Comparison of ENCODE assay signal across 20 cellular contexts in the genomic region with DNA sequence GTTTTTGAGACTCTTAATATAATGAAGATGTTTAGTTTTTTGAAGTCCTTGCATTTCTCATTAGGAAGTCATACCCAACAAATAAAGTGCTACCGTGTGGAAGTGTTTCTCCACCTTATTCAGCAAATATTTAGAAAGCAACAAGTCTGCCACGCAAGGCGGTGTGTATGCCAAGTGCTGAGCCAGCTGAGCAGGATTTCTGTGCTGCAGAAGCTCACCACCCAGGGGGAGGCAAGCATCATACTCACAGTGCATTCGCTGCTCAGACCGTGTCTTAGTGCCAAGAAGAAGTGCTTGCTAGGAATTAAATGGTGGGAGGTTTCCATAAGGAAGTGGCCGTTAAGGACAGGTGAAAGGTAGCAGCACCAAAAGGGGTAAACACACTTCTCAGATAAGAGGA.
DNase-seq lines count a peak whose midpoint lies in the region; ATAC-seq and TF ChIP-seq lines count a peak whose summit lies in the region.
"Had no signal": no experiment of that assay in that cellular context is flagged by ENCODE, and none has a peak within 500 bp of the region (broad histone marks: within the 10 kb centered on the region; RNA-seq: fewer than 3 reads in every experiment).

No MANE protein-coding gene starts in this region.

- no peaks in the 10 kb centered on the region for H4K20me1 ChIP-seq in GM23338 (replicated peaks; ENCODE audit: insufficient read depth)
- H4K20me1 ChIP-seq in MM.1S (ENCODE audit: insufficient read depth, low read length) = no peaks in the 10 kb centered on the region

- TF ChIP-seq CTCF in C4-2B (conservative IDR thresholded peaks at IDR 0.05) (no peak), GM23338 (conservative IDR thresholded peaks at IDR 0.05; ENCODE audit: low read depth in 2 of 2) (no peak), endothelial cell (IDR thresholded peaks at IDR 0.05; ENCODE audit: unreplicated experiment) (no peak), stomach (IDR thresholded peaks at IDR 0.05) (no peak), MM.1S (IDR thresholded peaks at IDR 0.05; ENCODE audit: low read length) (no peak)

- peaks cover 13% of the 10 kb centered on the region; the same call in 1 of the 2 replicates for H3K4me1 ChIP-seq in GM23338 (ENCODE audit: insufficient read depth)
- H3K4me1 ChIP-seq in stomach = no peaks in the 10 kb centered on the region
- no peaks in the 10 kb centered on the region for H3K4me1 ChIP-seq in MM.1S (ENCODE audit: low read length)

- no peak for ATAC-seq in GM23338

- H3K27ac Mint-ChIP-seq in GM23338 (peak overlapping the region; percentile 12; the same call in 1 of the 2 replicates), endothelial cell (ENCODE audit: unreplicated experiment) (peak overlapping the region; percentile 72)
- H3K27ac Mint-ChIP-seq: B cell had no signal

- H3K36me3 Mint-ChIP-seq in GM23338 (ENCODE audit: low read depth) (peaks cover 23% of the 10 kb centered on the region), endothelial cell (ENCODE audit: low read depth, unreplicated experiment) (peaks cover 6% of the 10 kb centered on the region)

- H3K79me2 ChIP-seq in GM23338 (replicated peaks; ENCODE audit: insufficient read depth) (no peaks in the 10 kb centered on the region), MM.1S (ENCODE audit: low read length) (no peaks in the 10 kb centered on the region)

- 40 to 63% (median 48%) methylated on average over 6 of the region's 6 CpGs for WGBS in stomach, 5 donors

- no peak overlapping the region for H3K4me2 ChIP-seq in GM23338
- H3K4me2 ChIP-seq in MM.1S (ENCODE audit: low read depth, low read length) = no peak overlapping the region
- H3K4me2 ChIP-seq: SK-N-SH had no signal

- TF ChIP-seq POLR2A in stomach (IDR thresholded peaks at IDR 0.05) = no peak

- H3K9me3 Mint-ChIP-seq in GM23338 (no peaks in the 10 kb centered on the region; the same call in 1 of the 3 replicates), endothelial cell (ENCODE audit: unreplicated experiment) (no peaks in the 10 kb centered on the region)

- H3K4me3 ChIP-seq in GM23338 = no peak overlapping the region
- H3K4me3 ChIP-seq in stomach = no peak overlapping the region
- H3K4me3 ChIP-seq in MM.1S (ENCODE audit: low read length) = no peak overlapping the region

- H3K9me3 ChIP-seq in stomach (peaks cover 0 to 9% (median 5%) of the 10 kb centered on the region in 4 donors), MM.1S (replicated peaks; ENCODE audit: insufficient read depth, low read length) (no peaks in the 10 kb centered on the region)
- H3K9me3 ChIP-seq: SK-N-SH had no signal

- no peak for TF ChIP-seq EP300 in stomach (IDR thresholded peaks at IDR 0.05)

- no peaks in the 10 kb centered on the region for H3F3A ChIP-seq in GM23338 (replicated peaks; ENCODE audit: low read depth)
- no peaks in the 10 kb centered on the region for H3F3A ChIP-seq in MM.1S (ENCODE audit: insufficient read depth, low read length)

- H3K36me3 ChIP-seq in GM23338 (ENCODE audit: insufficient read depth) (no peaks in the 10 kb centered on the region), stomach (peaks cover 0 to 16% (median 11%) of the 10 kb centered on the region in 4 donors), MM.1S (replicated peaks; ENCODE audit: insufficient read depth, low read length) (no peaks in the 10 kb centered on the region)

- H3K27ac ChIP-seq in C4-2B (peak overlapping the region; percentile 68), GM23338 (ENCODE audit: low read depth) (no peak overlapping the region), stomach (no peak overlapping the region), MM.1S (ENCODE audit: low read length) (no peak overlapping the region)

- H3K4me1 Mint-ChIP-seq in GM23338 (peaks cover 22% of the 10 kb centered on the region), endothelial cell (ENCODE audit: unreplicated experiment) (no peaks in the 10 kb centered on the region)
- H3K4me1 Mint-ChIP-seq: B cell had no signal

- no peak overlapping the region for H3K9ac ChIP-seq in MM.1S (ENCODE audit: low read length)
- H3K9ac ChIP-seq: SK-N-SH had no signal

- H3K27me3 ChIP-seq in GM23338 (ENCODE audit: insufficient read depth) = no peaks in the 10 kb centered on the region
- H3K27me3 ChIP-seq in stomach = no peaks in the 10 kb centered on the region
- no peaks in the 10 kb centered on the region for H3K27me3 ChIP-seq in MM.1S (replicated peaks; ENCODE audit: insufficient read depth, low read length)

- H3K4me3 Mint-ChIP-seq in GM23338 = no peak overlapping the region
- no peak overlapping the region for H3K4me3 Mint-ChIP-seq in endothelial cell (ENCODE audit: unreplicated experiment)
- H3K4me3 Mint-ChIP-seq: B cell had no signal

- no peaks in the 10 kb centered on the region for H3K9me2 ChIP-seq in GM23338 (ENCODE audit: insufficient read depth)
- H3K9me2 ChIP-seq in MM.1S (replicated peaks; ENCODE audit: insufficient read depth, low read length) = no peaks in the 10 kb centered on the region
- H3K9me2 ChIP-seq: SK-N-SH had no signal

- intact Hi-C loops in stomach (cut with DNase I; ENCODE audit: low total_unique reads) = no loop called here

- H3K27me3 Mint-ChIP-seq in GM23338 (ENCODE audit: insufficient read depth, low read depth, poor library complexity) (peaks cover 3% of the 10 kb centered on the region), endothelial cell (ENCODE audit: unreplicated experiment) (no peaks in the 10 kb centered on the region)
- H3K27me3 Mint-ChIP-seq: B cell had no signal

- no peak overlapping the region for H2AFZ ChIP-seq in GM23338
- H2AFZ ChIP-seq in MM.1S (ENCODE audit: low read length) = no peak overlapping the region

- DNase-seq in GM23338 (ENCODE audit: low spot score) (no peak), endothelial cell (ENCODE audit: low spot score) (no peak), stomach (peak; percentile 33), iPS-NIHi7 (ENCODE audit: extremely low spot score) (no peak), NCI-H2227 treated with DMSO at 0.1 percent for 48 hours (lab: John Stamatoyannopoulos, UW) (no peak), MM.1S (no peak)
- DNase-seq: DMS153, H7, KG1, NCI-H1048, NCI-H1417, NCI-H1694 treated with DMSO at 0.1 percent for 48 hours, NCI-H2081 treated with DMSO at 0.1 percent for 48 hours, NCI-H446, NCI-H524 treated with DMSO at 0.1 percent for 48 hours, NCI-H774, SK-N-SH, SW 1271 had no signal

TF ChIP-seq in GM23338, 12 proteins besides CTCF, POLR2A, EP300 and RAD21 (continues in another document):
- TF ChIP-seq, protein P1, sequence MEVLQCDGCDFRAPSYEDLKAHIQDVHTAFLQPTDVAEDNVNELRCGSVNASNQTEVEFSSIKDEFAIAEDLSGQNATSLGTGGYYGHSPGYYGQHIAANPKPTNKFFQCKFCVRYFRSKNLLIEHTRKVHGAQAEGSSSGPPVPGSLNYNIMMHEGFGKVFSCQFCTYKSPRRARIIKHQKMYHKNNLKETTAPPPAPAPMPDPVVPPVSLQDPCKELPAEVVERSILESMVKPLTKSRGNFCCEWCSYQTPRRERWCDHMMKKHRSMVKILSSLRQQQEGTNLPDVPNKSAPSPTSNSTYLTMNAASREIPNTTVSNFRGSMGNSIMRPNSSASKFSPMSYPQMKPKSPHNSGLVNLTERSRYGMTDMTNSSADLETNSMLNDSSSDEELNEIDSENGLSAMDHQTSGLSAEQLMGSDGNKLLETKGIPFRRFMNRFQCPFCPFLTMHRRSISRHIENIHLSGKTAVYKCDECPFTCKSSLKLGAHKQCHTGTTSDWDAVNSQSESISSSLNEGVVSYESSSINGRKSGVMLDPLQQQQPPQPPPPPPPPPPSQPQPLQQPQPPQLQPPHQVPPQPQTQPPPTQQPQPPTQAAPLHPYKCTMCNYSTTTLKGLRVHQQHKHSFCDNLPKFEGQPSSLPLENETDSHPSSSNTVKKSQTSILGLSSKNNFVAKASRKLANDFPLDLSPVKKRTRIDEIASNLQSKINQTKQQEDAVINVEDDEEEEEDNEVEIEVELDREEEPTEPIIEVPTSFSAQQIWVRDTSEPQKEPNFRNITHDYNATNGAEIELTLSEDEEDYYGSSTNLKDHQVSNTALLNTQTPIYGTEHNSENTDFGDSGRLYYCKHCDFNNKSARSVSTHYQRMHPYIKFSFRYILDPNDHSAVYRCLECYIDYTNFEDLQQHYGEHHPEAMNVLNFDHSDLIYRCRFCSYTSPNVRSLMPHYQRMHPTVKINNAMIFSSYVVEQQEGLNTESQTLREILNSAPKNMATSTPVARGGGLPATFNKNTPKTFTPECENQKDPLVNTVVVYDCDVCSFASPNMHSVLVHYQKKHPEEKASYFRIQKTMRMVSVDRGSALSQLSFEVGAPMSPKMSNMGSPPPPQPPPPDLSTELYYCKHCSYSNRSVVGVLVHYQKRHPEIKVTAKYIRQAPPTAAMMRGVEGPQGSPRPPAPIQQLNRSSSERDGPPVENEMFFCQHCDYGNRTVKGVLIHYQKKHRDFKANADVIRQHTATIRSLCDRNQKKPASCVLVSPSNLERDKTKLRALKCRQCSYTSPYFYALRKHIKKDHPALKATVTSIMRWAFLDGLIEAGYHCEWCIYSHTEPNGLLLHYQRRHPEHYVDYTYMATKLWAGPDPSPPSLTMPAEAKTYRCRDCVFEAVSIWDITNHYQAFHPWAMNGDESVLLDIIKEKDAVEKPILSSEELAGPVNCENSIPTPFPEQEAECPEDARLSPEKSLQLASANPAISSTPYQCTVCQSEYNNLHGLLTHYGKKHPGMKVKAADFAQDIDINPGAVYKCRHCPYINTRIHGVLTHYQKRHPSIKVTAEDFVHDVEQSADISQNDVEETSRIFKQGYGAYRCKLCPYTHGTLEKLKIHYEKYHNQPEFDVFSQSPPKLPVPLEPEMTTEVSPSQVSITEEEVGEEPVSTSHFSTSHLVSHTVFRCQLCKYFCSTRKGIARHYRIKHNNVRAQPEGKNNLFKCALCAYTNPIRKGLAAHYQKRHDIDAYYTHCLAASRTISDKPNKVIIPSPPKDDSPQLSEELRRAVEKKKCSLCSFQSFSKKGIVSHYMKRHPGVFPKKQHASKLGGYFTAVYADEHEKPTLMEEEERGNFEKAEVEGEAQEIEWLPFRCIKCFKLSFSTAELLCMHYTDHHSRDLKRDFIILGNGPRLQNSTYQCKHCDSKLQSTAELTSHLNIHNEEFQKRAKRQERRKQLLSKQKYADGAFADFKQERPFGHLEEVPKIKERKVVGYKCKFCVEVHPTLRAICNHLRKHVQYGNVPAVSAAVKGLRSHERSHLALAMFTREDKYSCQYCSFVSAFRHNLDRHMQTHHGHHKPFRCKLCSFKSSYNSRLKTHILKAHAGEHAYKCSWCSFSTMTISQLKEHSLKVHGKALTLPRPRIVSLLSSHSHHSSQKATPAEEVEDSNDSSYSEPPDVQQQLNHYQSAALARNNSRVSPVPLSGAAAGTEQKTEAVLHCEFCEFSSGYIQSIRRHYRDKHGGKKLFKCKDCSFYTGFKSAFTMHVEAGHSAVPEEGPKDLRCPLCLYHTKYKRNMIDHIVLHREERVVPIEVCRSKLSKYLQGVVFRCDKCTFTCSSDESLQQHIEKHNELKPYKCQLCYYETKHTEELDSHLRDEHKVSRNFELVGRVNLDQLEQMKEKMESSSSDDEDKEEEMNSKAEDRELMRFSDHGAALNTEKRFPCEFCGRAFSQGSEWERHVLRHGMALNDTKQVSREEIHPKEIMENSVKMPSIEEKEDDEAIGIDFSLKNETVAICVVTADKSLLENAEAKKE (CRISPR knock-in tag; IDR thresholded peaks at IDR 0.05) = no peak
- TF ChIP-seq EZH2 (IDR thresholded peaks at IDR 0.05; ENCODE audit: low read depth, unreplicated experiment) (no peak), STAT1 (IDR thresholded peaks at IDR 0.05; ENCODE audit: unreplicated experiment) (no peak)
